8 cellular contexts compared by ENCODE assay signal in genomic region chr2:43995733-43996533, GRCh38. TPM values are rescaled to one million over a fixed set of nuclear protein-coding genes. Genes with fewer than 3 reads are reported as not detected.
DNase-seq lines count a peak whose midpoint lies in the region; ATAC-seq, FAIRE-seq and TF ChIP-seq lines count a peak whose summit lies in the region.

Gene LRPPRC (minus strand): TSS chr2:43995989. CDS start chr2:43995947, 42 bp downstream.

- TF ChIP-seq CTCF in WI38 (IDR thresholded peaks at IDR 0.05; ENCODE audit: low read depth, low read length): no peak
- no peak for TF ChIP-seq CTCF in bronchial epithelial cell (IDR thresholded peaks at IDR 0.05; ENCODE audit: insufficient read depth, low read length, severe bottlenecking)

- H3K9me3 ChIP-seq in iPS-20b (ENCODE audit: insufficient read depth, low read depth, low read length): no peaks in the 10 kb centered on the region

- H3K27me3 ChIP-seq in bronchial epithelial cell (ENCODE audit: control insufficient read depth, insufficient read depth, low read length): no peaks in the 10 kb centered on the region
- H3K27me3 ChIP-seq in iPS-20b (ENCODE audit: insufficient read depth, low read length): no peaks in the 10 kb centered on the region

- H3K9ac ChIP-seq in iPS-20b (ENCODE audit: low read depth, low read length): peak within 1 kb of the TSS; percentile 99

- in situ Hi-C loops in ACHN (cut with HindIII; ENCODE audit: low pct_ligation_motif_present, low pct_unique_long_range_greater_than_20kb, low sequenced_read_pairs): no loop called here

- H3K27ac ChIP-seq in iPS-20b (ENCODE audit: low read length) (peak within 1 kb of the TSS; percentile 95), skin epidermis (peak within 1 kb of the TSS; percentile 66 to 97 (median 91))

- ATAC-seq in GM18873 (IDR thresholded peaks at IDR 0.05; ENCODE audit: low FRiP score, unreplicated experiment) (peak; percentile 93), HG03139 (IDR thresholded peaks at IDR 0.05; ENCODE audit: unreplicated experiment) (peak; percentile 85)

- DNase-seq in ACHN: peak; percentile 98
- peak; percentile 98 for DNase-seq in NCI-H2227 treated with DMSO at 0.1 percent for 48 hours (lab: John Stamatoyannopoulos, UW)
- peak; percentile 90 for DNase-seq in bronchial epithelial cell (ENCODE audit: low read depth)

- H3K4me1 ChIP-seq in iPS-20b (ENCODE audit: insufficient read depth, low read length): peaks cover 4% of the 10 kb centered on the region; the same call in 1 of the 2 replicates

- FAIRE-seq in bronchial epithelial cell (lab: Jason Lieb, UNC): no peak

- H3K4me3 ChIP-seq in WI38 (ENCODE audit: low read depth, low read length): peak within 1 kb of the TSS; percentile 99
- H3K4me3 ChIP-seq in bronchial epithelial cell (ENCODE audit: low read depth, low read length): peak within 1 kb of the TSS; percentile 85
- H3K4me3 ChIP-seq in iPS-20b (ENCODE audit: low read length): peak within 1 kb of the TSS; percentile 97
- H3K4me3 ChIP-seq in skin epidermis: peak within 1 kb of the TSS; percentile 97 to 100 (median 100)

- H3K36me3 ChIP-seq in bronchial epithelial cell (ENCODE audit: control insufficient read depth, insufficient read depth, low read length): peaks cover 7% of the 10 kb centered on the region
- H3K36me3 ChIP-seq in iPS-20b (ENCODE audit: insufficient read depth, low read depth, low read length): peaks cover 35% of the 10 kb centered on the region

RNA-seq across cellular contexts. Expression of gene LRPPRC, which starts in this region (rescaled TPM):
- total RNA-seq in bronchial epithelial cell: 50.4 and 70.3 TPM in 2 replicates

Comparison
In these comparisons a context has a peak if more than half of its experiments do, and no peak if none do; other contexts are left out.
1. Peak in every context shown above with its lines: DNase-seq, ATAC-seq, H3K4me3 ChIP-seq and H3K27ac ChIP-seq.